In the genomic region with DNA sequence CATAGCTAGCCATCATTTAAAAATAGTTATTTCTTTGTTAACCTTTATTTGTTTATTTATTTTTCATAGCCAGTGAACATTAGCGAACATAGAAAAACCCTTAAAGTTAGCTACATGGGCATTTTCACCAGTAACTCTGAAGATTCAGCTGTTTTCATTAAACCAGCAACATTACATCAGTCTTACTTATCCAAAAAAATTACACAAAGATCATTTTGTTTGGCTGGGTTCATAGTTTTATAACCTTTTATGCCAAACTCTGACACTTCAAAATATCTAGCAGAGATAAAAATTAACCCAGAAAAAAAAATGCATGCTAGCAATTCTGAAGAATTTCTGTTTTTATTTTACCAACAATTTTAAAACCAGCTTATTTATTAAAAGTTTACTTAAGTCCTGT, we compare ENCODE assay signal across 31 cellular contexts.
"Had no signal": no experiment of that assay in that cellular context is flagged by ENCODE, and none has a peak within 500 bp of the region (broad histone marks: within the 10 kb centered on the region; RNA-seq: fewer than 3 reads in every experiment).

No MANE protein-coding gene starts in this region.

- H3K27me3 ChIP-seq: neural progenitor cell, ovary, right lobe of liver, spleen, suprapubic skin, testis, tibial artery, transverse colon, upper lobe of right lung, uterus had no signal

- H3K27me3 Mint-ChIP-seq: progenitor cell of endocrine pancreas; stimulated activated memory B cell treated with anti-CD40 and anti-IgM and Interleukin-4, amounts not matched to agents 10 μg/mL and 1 μg/mL and 100 μg/mL, for 72 hours; stimulated activated naive CD8-positive, alpha-beta T cell treated with anti-CD3 and anti-CD28 coated beads, Interleukin-15, amount 100 ng/mL, for 72 hours; type B pancreatic cell had no signal

- H3K4me3 ChIP-seq: neural progenitor cell, ovary, psoas muscle, right lobe of liver, skin epidermis, smooth muscle cell, spleen, suprapubic skin, testis, tibial artery, transverse colon, upper lobe of right lung, uterus had no signal

- H3K4me1 Mint-ChIP-seq: natural killer cell; neural progenitor cell; stimulated activated memory B cell treated with anti-CD40 and anti-IgM and Interleukin-4, amounts not matched to agents 10 μg/mL and 1 μg/mL and 100 μg/mL, for 72 hours; stimulated activated naive CD8-positive, alpha-beta T cell treated with anti-CD3 and anti-CD28 coated beads, Interleukin-15, amount 100 ng/mL, for 72 hours had no signal

- H3K4me2 ChIP-seq: neural progenitor cell, smooth muscle cell had no signal

- H3K9me3 Mint-ChIP-seq: natural killer cell; stimulated activated memory B cell treated with anti-CD40 and anti-IgM and Interleukin-4, amounts not matched to agents 10 μg/mL and 1 μg/mL and 100 μg/mL, for 72 hours had no signal

- ATAC-seq: natural killer cell; psoas muscle; right lobe of liver; stimulated activated memory B cell treated with anti-CD40 and anti-IgM and Interleukin-4, amounts not matched to agents 10 μg/mL and 1 μg/mL and 100 μg/mL, for 72 hours; stimulated activated naive CD8-positive, alpha-beta T cell treated with anti-CD3 and anti-CD28 coated beads, Interleukin-15, amount 100 ng/mL, for 72 hours; stimulated activated naive CD8-positive, alpha-beta T cell treated with anti-CD3 and anti-CD28 coated beads, Interleukin-15, Interleukin-2, amounts not matched to agents 100 U/mL and 50 U/mL, for 24 hours; upper lobe of right lung had no signal

- H3K4me1 ChIP-seq: neural progenitor cell, parathyroid adenoma, psoas muscle, right lobe of liver, spleen, suprapubic skin, testis, transverse colon, upper lobe of right lung, uterus had no signal

- H3K9me3 ChIP-seq: ovary, psoas muscle, right lobe of liver, suprapubic skin, testis, tibial artery, upper lobe of right lung, uterus had no signal

- H3K36me3 Mint-ChIP-seq: natural killer cell; neural progenitor cell; stimulated activated memory B cell treated with anti-CD40 and anti-IgM and Interleukin-4, amounts not matched to agents 10 μg/mL and 1 μg/mL and 100 μg/mL, for 72 hours; type B pancreatic cell had no signal

- H2AFZ ChIP-seq: neural progenitor cell, parathyroid adenoma had no signal

- H3K9ac ChIP-seq: neural progenitor cell, parathyroid adenoma had no signal

- DNase-seq: natural killer cell; occipital lobe; ovary; posterior cingulate gyrus; psoas muscle; right cardiac atrium; right lobe of liver; spleen; stimulated activated CD4-positive, alpha-beta T cell treated with anti-CD3 and anti-CD28 coated beads, Interleukin-12 subunit alpha, Interleukin-12 subunit beta, amount 100 ng/mL, for 4 hours; stimulated activated CD4-positive, alpha-beta T cell treated with anti-CD3 and anti-CD28 coated beads, Interleukin-1b, Interleukin-23, amount 100 ng/mL, for 48 hours; stimulated activated CD4-positive, alpha-beta T cell treated with anti-CD3 and anti-CD28 coated beads, Interleukin-4, amount 100 ng/mL, for 1 hour; stimulated activated CD4-positive, alpha-beta T cell treated with anti-CD3 and anti-CD28 coated beads, Interleukin-4, amount 100 ng/mL, for 4 hours; stimulated activated CD8-positive, alpha-beta memory T cell treated with anti-CD3 and anti-CD28 coated beads, Interleukin-4, amount 100 ng/mL, for 48 hours; stimulated activated naive CD4-positive, alpha-beta T cell; stimulated activated naive CD8-positive, alpha-beta T cell treated with anti-CD3 and anti-CD28 coated beads, Interleukin-15, amount 100 ng/mL, for 72 hours; stimulated activated naive CD8-positive, alpha-beta T cell treated with anti-CD3 and anti-CD28 coated beads, Interleukin-15, Interleukin-2, amounts not matched to agents 100 U/mL and 50 U/mL, for 24 hours; substantia nigra; testis; tibial artery; transverse colon; upper lobe of right lung; uterus had no signal

- H3K27ac ChIP-seq: neural progenitor cell, ovary, parathyroid adenoma, psoas muscle, right lobe of liver, skin epidermis, spleen, suprapubic skin, testis, tibial artery, transverse colon, upper lobe of right lung, uterus had no signal

- H3K4me3 Mint-ChIP-seq: natural killer cell; nephron; neural progenitor cell; stimulated activated memory B cell treated with anti-CD40 and anti-IgM and Interleukin-4, amounts not matched to agents 10 μg/mL and 1 μg/mL and 100 μg/mL, for 72 hours; stimulated activated naive CD8-positive, alpha-beta T cell treated with anti-CD3 and anti-CD28 coated beads, Interleukin-15, amount 100 ng/mL, for 72 hours; type B pancreatic cell had no signal

- H3K36me3 ChIP-seq: neural progenitor cell, ovary, right lobe of liver, spleen, suprapubic skin, tibial artery, transverse colon, upper lobe of right lung, uterus had no signal
